29 cellular contexts compared by ENCODE assay signal in genomic region chr20:58012731-58013510, GRCh38.
A peak's percentile ranks its signal among the peaks of the same experiment; 100 is the strongest.
DNase-seq lines count a peak whose midpoint lies in the region; ATAC-seq, FAIRE-seq and TF ChIP-seq lines count a peak whose summit lies in the region.
"Had no signal": no experiment of that assay in that cellular context is flagged by ENCODE, and none has a peak within 500 bp of the region (broad histone marks: within the 10 kb centered on the region; RNA-seq: fewer than 3 reads in every experiment).

No MANE protein-coding gene starts in this region.

- peaks cover 17% of the 10 kb centered on the region for H3K4me1 ChIP-seq in Panc1 (ENCODE audit: control insufficient read depth, insufficient read depth, low read length)
- H3K4me1 ChIP-seq: Peyer's patch had no signal

- POLR2A ChIA-PET in Panc1 (lab: Charles Lee): interaction anchor here (0.5 kb wide), 1 partner anchor 43 kb away, joined by 7 read pairs; no protein-coding TSS in a partner anchor

- peaks cover 40% of the 10 kb centered on the region for H3K36me3 Mint-ChIP-seq in Calu3 (ENCODE audit: insufficient read depth, unreplicated experiment)
- H3K36me3 Mint-ChIP-seq: activated naive CD8-positive, alpha-beta T cell treated with anti-CD3 and anti-CD28 coated beads, Interleukin-2, amount 10 ng/mL, durations not matched to agents 7 days and 5 days; CD8-positive, alpha-beta T cell; immature natural killer cell; stimulated activated effector memory CD8-positive, alpha-beta T cell treated with anti-CD3 and anti-CD28 coated beads, Interleukin-12 subunit alpha, Interleukin-12 subunit beta, amount 100 ng/mL, for 72 hours had no signal

- CTCF ChIA-PET in Calu3 (lab: Charles Lee): interaction anchor here (0.6 to 1.8 kb wide), 2 partner anchors 9 to 268 kb away, joined by 6 to 13 read pairs; no protein-coding TSS in a partner anchor
- CTCF ChIA-PET in Panc1 (lab: Charles Lee): interaction anchor here (0.7 kb wide), 1 partner anchor 22 kb away, joined by 11 read pairs; no protein-coding TSS in a partner anchor

- peaks cover 3% of the 10 kb centered on the region for H3K9me3 Mint-ChIP-seq in Calu3 (ENCODE audit: low read depth, unreplicated experiment)
- H3K9me3 Mint-ChIP-seq: activated naive CD8-positive, alpha-beta T cell treated with anti-CD3 and anti-CD28 coated beads, Interleukin-2, amount 10 ng/mL, durations not matched to agents 7 days and 5 days; CD8-positive, alpha-beta T cell; central memory CD8-positive, alpha-beta T cell; immature natural killer cell; stimulated activated effector memory CD8-positive, alpha-beta T cell treated with anti-CD3 and anti-CD28 coated beads, Interleukin-12 subunit alpha, Interleukin-12 subunit beta, amount 100 ng/mL, for 72 hours had no signal

- H3K4me3 Mint-ChIP-seq in Calu3 (ENCODE audit: low read depth, unreplicated experiment): no peak overlapping the region
- H3K4me3 Mint-ChIP-seq: activated CD8-positive, alpha-beta T cell treated with anti-CD3 and anti-CD28 coated beads, Interleukin-2, amount 10 ng/mL, durations not matched to agents 7 days and 5 days; activated naive CD8-positive, alpha-beta T cell treated with anti-CD3 and anti-CD28 coated beads, Interleukin-2, amount 10 ng/mL, durations not matched to agents 7 days and 5 days; CD8-positive, alpha-beta T cell; central memory CD8-positive, alpha-beta T cell; immature natural killer cell; nephron progenitor cell; stimulated activated effector memory CD8-positive, alpha-beta T cell treated with anti-CD3 and anti-CD28 coated beads, Interleukin-12 subunit alpha, Interleukin-12 subunit beta, amount 100 ng/mL, for 72 hours had no signal

- DNase-seq in Calu3: no peak
- no peak for DNase-seq in Panc1 (ENCODE audit: low read depth, low spot score)
- peak; percentile 29 for DNase-seq in superior temporal gyrus (ENCODE audit: extremely low spot score)
- DNase-seq in RCC 7860 (ENCODE audit: low spot score): no peak
- no peak for DNase-seq in Kasumi-1 (lab: John Stamatoyannopoulos, UW)
- no peak for DNase-seq in germinal center (ENCODE audit: low spot score)
- DNase-seq: activated CD8-positive, alpha-beta T cell treated with anti-CD3 and anti-CD28 coated beads, Interleukin-2, amount 10 ng/mL, durations not matched to agents 7 days and 5 days; activated gamma-delta T cell; activated naive CD8-positive, alpha-beta T cell treated with anti-CD3 and anti-CD28 coated beads, Interleukin-2, amount 10 ng/mL, durations not matched to agents 7 days and 5 days; CD8-positive, alpha-beta T cell; dermis blood vessel endothelial cell; immature natural killer cell; Karpas-422; left cardiac atrium; NCI-H1417 treated with DMSO at 0.1 percent for 48 hours; NCI-H2081 treated with DMSO at 0.1 percent for 48 hours; NCI-H2227 treated with DMSO at 0.1 percent for 48 hours; NCI-H526 treated with DMSO at 0.1 percent for 48 hours; nephron progenitor cell; ovary; Peyer's patch; retina; SW 1271 had no signal

- in situ Hi-C loops in Panc1 (cut with HindIII; ENCODE audit: low pct_unique_long_range_greater_than_20kb, low sequenced_read_pairs): no loop called here

- no peak for ATAC-seq in Panc1
- ATAC-seq in GM18520 (IDR thresholded peaks at IDR 0.05; ENCODE audit: unreplicated experiment): no peak
- ATAC-seq: activated CD8-positive, alpha-beta T cell treated with anti-CD3 and anti-CD28 coated beads, Interleukin-2, amount 10 ng/mL, durations not matched to agents 7 days and 5 days; CD8-positive, alpha-beta T cell; HCT116; left cardiac atrium; stimulated activated effector memory CD8-positive, alpha-beta T cell treated with anti-CD3 and anti-CD28 coated beads, Interleukin-12 subunit alpha, Interleukin-12 subunit beta, amount 100 ng/mL, for 72 hours had no signal

- H3K27ac ChIP-seq in Panc1 (ENCODE audit: low read length): peak overlapping the region; percentile 29
- H3K27ac ChIP-seq: ovary, Peyer's patch had no signal

- no peak for TF ChIP-seq CTCF in Calu3 (IDR thresholded peaks at IDR 0.05; ENCODE audit: unreplicated experiment)
- TF ChIP-seq CTCF in Panc1 (IDR thresholded peaks at IDR 0.05): no peak

- peaks cover 62% of the 10 kb centered on the region for H3K4me1 Mint-ChIP-seq in Calu3 (ENCODE audit: low read depth, unreplicated experiment)
- H3K4me1 Mint-ChIP-seq: immature natural killer cell had no signal

- H3K4me3 ChIP-seq in Panc1 (ENCODE audit: low read depth in 2 of 2, low read length in 2 of 2): no peak overlapping the region
- H3K4me3 ChIP-seq: ovary, Peyer's patch had no signal

- no peaks in the 10 kb centered on the region for H3K27me3 Mint-ChIP-seq in Calu3 (ENCODE audit: unreplicated experiment)

- FAIRE-seq in endometrium (lab: Jason Lieb, UNC) (peak; percentile 4), RCC 7860 (lab: Jason Lieb, UNC) (no peak)

- H3K27me3 ChIP-seq in Panc1 (ENCODE audit: control insufficient read depth, insufficient read depth, low read length): no peaks in the 10 kb centered on the region
- H3K27me3 ChIP-seq: ascending aorta, ovary, Peyer's patch had no signal

- H3K27ac Mint-ChIP-seq in Calu3 (ENCODE audit: unreplicated experiment): peak overlapping the region; percentile 94
- H3K27ac Mint-ChIP-seq: activated CD8-positive, alpha-beta T cell treated with anti-CD3 and anti-CD28 coated beads, Interleukin-2, amount 10 ng/mL, durations not matched to agents 7 days and 5 days; activated naive CD8-positive, alpha-beta T cell treated with anti-CD3 and anti-CD28 coated beads, Interleukin-2, amount 10 ng/mL, durations not matched to agents 7 days and 5 days; CD8-positive, alpha-beta T cell; immature natural killer cell; nephron progenitor cell; stimulated activated effector memory CD8-positive, alpha-beta T cell treated with anti-CD3 and anti-CD28 coated beads, Interleukin-12 subunit alpha, Interleukin-12 subunit beta, amount 100 ng/mL, for 72 hours had no signal

- no TSS peak for BruUV-seq in Calu3 (replicated peaks; lab: Mats Ljungman, UMichigan)
- BruUV-seq in Panc1 (replicated peaks; lab: Mats Ljungman, UMichigan): no TSS peak

- no peaks in the 10 kb centered on the region for H3K36me3 ChIP-seq in Panc1 (ENCODE audit: control insufficient read depth, insufficient read depth, low read length)
- H3K36me3 ChIP-seq: ascending aorta, ovary, Peyer's patch had no signal

- intact Hi-C loops in Calu3 (cut with micrococcal nuclease; ENCODE audit: unreplicated experiment): no loop called here
- intact Hi-C loops in Panc1 (cut with micrococcal nuclease; ENCODE audit: unreplicated experiment): no loop called here

- H3K9me3 ChIP-seq in Panc1 (ENCODE audit: control insufficient read depth, insufficient read depth, low read depth, low read length): peaks cover 7% of the 10 kb centered on the region; the same call in 1 of the 2 replicates
- H3K9me3 ChIP-seq: ascending aorta, ovary, Peyer's patch had no signal
